1 cellular context compared by ENCODE assay signal in the genomic region with DNA sequence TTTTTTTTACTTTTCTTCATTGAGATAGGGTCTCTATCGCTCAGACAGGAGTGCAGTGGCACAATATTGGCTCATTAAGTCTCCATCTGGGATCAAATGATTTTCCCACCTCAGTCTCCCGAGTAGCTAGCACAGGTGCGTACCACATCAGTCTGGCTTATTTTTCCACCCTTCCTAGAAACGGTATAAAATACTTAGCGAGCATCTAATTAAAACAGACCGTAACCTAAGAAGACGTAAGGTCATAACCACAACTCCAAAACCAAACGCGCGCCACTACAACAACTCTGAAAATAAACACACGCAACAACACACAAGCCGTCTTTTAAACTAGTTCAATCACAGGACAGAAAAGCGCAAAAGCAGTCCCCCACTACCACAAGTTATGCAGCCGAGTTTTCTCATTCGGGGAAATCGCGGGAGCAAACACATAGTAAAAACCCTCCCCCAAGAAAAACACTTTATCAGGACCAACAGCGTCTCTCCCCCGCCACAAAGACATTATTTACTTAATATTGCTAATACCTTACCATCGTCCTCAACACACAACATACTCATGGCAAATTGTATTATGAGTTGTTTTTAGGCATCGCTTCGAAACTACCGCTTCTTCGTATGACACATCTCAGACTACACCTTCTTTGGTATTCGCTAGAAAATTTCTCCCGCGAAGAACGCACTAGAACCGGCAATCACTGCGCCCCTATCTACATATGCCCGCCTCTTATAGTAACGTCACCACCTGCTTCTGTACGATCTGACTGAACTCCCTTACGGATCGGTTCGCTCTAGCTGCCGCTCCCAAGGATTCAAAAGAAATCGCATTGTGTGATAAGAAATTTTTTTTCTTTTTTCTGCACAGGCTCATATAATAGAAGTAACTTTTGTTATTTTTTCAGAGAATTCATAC.
TF ChIP-seq lines count a peak whose summit lies in the region.

No MANE protein-coding gene starts in this region.

TF ChIP-seq in GM12878, 131 proteins besides CTCF, POLR2A, EP300 and RAD21 (continued from another document and continues in another):
- TF ChIP-seq SIX5 (IDR thresholded peaks at IDR 0.05; ENCODE audit: low read depth, low read length, severe bottlenecking) (peak; percentile 31), IKZF1 (conservative IDR thresholded peaks at IDR 0.05) (peak; percentile 94), MTA2 (IDR thresholded peaks at IDR 0.05; ENCODE audit: low read depth) (peak; percentile 82), MYC (IDR thresholded peaks at IDR 0.05; ENCODE audit: insufficient read depth, insufficient read length, insufficient replicate concordance, low read length, severe bottlenecking) (no peak), ZNF217 (IDR thresholded peaks at IDR 0.05) (0 out of 2 replicates have a peak, but pooled peaks have one; percentile 20), JUND (IDR thresholded peaks at IDR 0.05; ENCODE audit: low read depth, low read length) (no peak), MTA3 (IDR thresholded peaks at IDR 0.05; ENCODE audit: borderline replicate concordance, low read length) (peak; percentile 100), CHD2 (IDR thresholded peaks at IDR 0.05; ENCODE audit: borderline replicate concordance, low read depth, low read length) (peak; percentile 76; the same call in 1 of the 2 replicates), RUNX3 (IDR thresholded peaks at IDR 0.05; ENCODE audit: low read length) (peak; percentile 99), TBL1XR1 (IDR thresholded peaks at IDR 0.05; ENCODE audit: low read depth, low read length) (peak; percentile 94), CBX5 (IDR thresholded peaks at IDR 0.05; ENCODE audit: low read depth) (peak; percentile 99), MEF2B (IDR thresholded peaks at IDR 0.05; ENCODE audit: partially characterized antibody, poor library complexity, severe bottlenecking) (peak; percentile 72), CREB1 (IDR thresholded peaks at IDR 0.05; ENCODE audit: low read depth) (peak; percentile 78), FOXK2 (IDR thresholded peaks at IDR 0.05) (peak; percentile 80), RELA (IDR thresholded peaks at IDR 0.05; ENCODE audit: borderline replicate concordance, partially characterized antibody) (peak; percentile 21), RBBP5 (conservative IDR thresholded peaks at IDR 0.05) (no peak), CREM (IDR thresholded peaks at IDR 0.05; ENCODE audit: low read depth) (peak; percentile 96), NRF1 (conservative IDR thresholded peaks at IDR 0.05; ENCODE audit: low read depth, low read length) (no peak), PAX8 (IDR thresholded peaks at IDR 0.05) (no peak), CBX3 (IDR thresholded peaks at IDR 0.05; ENCODE audit: borderline replicate concordance, low read depth) (no peak), FOXM1 (IDR thresholded peaks at IDR 0.05; ENCODE audit: low read depth, low read length) (peak; percentile 98), MYB (IDR thresholded peaks at IDR 0.05; ENCODE audit: borderline replicate concordance, low read depth, low read length) (peak; percentile 92), TCF12 (IDR thresholded peaks at IDR 0.05; ENCODE audit: low read depth, low read length) (peak; percentile 96), EED (IDR thresholded peaks at IDR 0.05; ENCODE audit: low read depth) (peak; percentile 85), IKZF2 (IDR thresholded peaks at IDR 0.05) (peak; percentile 94 to 97), EGR1 (IDR thresholded peaks at IDR 0.05; ENCODE audit: borderline replicate concordance in 1 of 2, low read depth in 2 of 2, low read length in 2 of 2) (peak; percentile 47 to 92), BHLHE40 (IDR thresholded peaks at IDR 0.05; ENCODE audit: borderline replicate concordance in 1 of 2, low read depth in 2 of 2, low read length in 1 of 2) (peak; percentile 44 to 71; a peak in 3 of 4 replicates), NFIC (IDR thresholded peaks at IDR 0.05; ENCODE audit: low read depth, low read length) (peak; percentile 99), PAX5 (IDR thresholded peaks at IDR 0.05; ENCODE audit: borderline replicate concordance, low read depth, low read length) (peak; percentile 97), SIN3A (IDR thresholded peaks at IDR 0.05; ENCODE audit: low read depth, low read length) (peak; percentile 78; the same call in 1 of the 2 replicates), GABPA (IDR thresholded peaks at IDR 0.05; ENCODE audit: low read depth) (peak; percentile 70), ESRRA (IDR thresholded peaks at IDR 0.05; ENCODE audit: low read length) (peak; percentile 92), KLF5 (IDR thresholded peaks at IDR 0.05; ENCODE audit: partially characterized antibody) (peak; percentile 94), ZNF24 (IDR thresholded peaks at IDR 0.05) (peak; percentile 72; the same call in 1 of the 2 replicates), ZNF274 (IDR thresholded peaks at IDR 0.05; ENCODE audit: insufficient read depth, insufficient read length) (no peak), SRF (IDR thresholded peaks at IDR 0.05; ENCODE audit: low read depth in 2 of 2, low read length in 2 of 2) (peak in 1 of 2 experiments; percentile 56; a peak in 1 of 4 replicates), POLR2AphosphoS5 (IDR thresholded peaks at IDR 0.05; ENCODE audit: low read length) (peak; percentile 100)
- TF ChIP-seq, protein P1, sequence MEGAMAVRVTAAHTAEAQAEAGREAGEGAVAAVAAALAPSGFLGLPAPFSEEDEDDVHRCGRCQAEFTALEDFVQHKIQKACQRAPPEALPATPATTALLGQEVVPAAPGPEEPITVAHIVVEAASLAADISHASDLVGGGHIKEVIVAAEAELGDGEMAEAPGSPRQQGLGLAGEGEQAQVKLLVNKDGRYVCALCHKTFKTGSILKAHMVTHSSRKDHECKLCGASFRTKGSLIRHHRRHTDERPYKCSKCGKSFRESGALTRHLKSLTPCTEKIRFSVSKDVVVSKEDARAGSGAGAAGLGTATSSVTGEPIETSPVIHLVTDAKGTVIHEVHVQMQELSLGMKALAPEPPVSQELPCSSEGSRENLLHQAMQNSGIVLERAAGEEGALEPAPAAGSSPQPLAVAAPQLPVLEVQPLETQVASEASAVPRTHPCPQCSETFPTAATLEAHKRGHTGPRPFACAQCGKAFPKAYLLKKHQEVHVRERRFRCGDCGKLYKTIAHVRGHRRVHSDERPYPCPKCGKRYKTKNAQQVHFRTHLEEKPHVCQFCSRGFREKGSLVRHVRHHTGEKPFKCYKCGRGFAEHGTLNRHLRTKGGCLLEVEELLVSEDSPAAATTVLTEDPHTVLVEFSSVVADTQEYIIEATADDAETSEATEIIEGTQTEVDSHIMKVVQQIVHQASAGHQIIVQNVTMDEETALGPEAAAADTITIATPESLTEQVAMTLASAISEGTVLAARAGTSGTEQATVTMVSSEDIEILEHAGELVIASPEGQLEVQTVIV (IDR thresholded peaks at IDR 0.05; ENCODE audit: borderline replicate concordance, partially characterized antibody): peak; percentile 40
- TF ChIP-seq, protein P2, sequence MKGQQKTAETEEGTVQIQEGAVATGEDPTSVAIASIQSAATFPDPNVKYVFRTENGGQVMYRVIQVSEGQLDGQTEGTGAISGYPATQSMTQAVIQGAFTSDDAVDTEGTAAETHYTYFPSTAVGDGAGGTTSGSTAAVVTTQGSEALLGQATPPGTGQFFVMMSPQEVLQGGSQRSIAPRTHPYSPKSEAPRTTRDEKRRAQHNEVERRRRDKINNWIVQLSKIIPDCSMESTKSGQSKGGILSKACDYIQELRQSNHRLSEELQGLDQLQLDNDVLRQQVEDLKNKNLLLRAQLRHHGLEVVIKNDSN (IDR thresholded peaks at IDR 0.05; ENCODE audit: borderline replicate concordance, extremely low read length, insufficient read depth, low read depth, low read length): no peak
- TF ChIP-seq, protein P3, sequence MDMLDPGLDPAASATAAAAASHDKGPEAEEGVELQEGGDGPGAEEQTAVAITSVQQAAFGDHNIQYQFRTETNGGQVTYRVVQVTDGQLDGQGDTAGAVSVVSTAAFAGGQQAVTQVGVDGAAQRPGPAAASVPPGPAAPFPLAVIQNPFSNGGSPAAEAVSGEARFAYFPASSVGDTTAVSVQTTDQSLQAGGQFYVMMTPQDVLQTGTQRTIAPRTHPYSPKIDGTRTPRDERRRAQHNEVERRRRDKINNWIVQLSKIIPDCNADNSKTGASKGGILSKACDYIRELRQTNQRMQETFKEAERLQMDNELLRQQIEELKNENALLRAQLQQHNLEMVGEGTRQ (IDR thresholded peaks at IDR 0.05; ENCODE audit: borderline replicate concordance, low read depth, low read length): no peak
- TF ChIP-seq, protein P4, sequence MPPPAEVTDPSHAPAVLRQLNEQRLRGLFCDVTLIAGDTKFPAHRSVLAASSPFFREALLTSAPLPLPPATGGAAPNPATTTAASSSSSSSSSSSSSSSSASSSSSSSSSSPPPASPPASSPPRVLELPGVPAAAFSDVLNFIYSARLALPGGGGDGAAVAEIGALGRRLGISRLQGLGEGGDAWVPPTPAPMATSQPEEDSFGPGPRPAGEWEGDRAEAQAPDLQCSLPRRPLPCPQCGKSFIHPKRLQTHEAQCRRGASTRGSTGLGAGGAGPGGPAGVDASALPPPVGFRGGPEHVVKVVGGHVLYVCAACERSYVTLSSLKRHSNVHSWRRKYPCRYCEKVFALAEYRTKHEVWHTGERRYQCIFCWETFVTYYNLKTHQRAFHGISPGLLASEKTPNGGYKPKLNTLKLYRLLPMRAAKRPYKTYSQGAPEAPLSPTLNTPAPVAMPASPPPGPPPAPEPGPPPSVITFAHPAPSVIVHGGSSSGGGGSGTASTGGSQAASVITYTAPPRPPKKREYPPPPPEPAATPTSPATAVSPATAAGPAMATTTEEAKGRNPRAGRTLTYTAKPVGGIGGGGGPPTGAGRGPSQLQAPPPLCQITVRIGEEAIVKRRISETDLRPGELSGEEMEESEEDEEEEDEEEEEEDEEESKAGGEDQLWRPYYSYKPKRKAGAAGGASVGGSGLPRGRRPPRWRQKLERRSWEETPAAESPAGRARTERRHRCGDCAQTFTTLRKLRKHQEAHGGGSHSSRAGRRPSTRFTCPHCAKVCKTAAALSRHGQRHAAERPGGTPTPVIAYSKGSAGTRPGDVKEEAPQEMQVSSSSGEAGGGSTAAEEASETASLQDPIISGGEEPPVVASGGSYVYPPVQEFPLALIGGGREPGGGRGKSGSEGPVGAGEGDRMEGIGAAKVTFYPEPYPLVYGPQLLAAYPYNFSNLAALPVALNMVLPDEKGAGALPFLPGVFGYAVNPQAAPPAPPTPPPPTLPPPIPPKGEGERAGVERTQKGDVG (CRISPR knock-in tag; IDR thresholded peaks at IDR 0.05): peak; percentile 100
- TF ChIP-seq, protein P5, sequence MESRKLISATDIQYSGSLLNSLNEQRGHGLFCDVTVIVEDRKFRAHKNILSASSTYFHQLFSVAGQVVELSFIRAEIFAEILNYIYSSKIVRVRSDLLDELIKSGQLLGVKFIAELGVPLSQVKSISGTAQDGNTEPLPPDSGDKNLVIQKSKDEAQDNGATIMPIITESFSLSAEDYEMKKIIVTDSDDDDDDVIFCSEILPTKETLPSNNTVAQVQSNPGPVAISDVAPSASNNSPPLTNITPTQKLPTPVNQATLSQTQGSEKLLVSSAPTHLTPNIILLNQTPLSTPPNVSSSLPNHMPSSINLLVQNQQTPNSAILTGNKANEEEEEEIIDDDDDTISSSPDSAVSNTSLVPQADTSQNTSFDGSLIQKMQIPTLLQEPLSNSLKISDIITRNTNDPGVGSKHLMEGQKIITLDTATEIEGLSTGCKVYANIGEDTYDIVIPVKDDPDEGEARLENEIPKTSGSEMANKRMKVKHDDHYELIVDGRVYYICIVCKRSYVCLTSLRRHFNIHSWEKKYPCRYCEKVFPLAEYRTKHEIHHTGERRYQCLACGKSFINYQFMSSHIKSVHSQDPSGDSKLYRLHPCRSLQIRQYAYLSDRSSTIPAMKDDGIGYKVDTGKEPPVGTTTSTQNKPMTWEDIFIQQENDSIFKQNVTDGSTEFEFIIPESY (IDR thresholded peaks at IDR 0.05): peak; percentile 89
- TF ChIP-seq, protein P6, sequence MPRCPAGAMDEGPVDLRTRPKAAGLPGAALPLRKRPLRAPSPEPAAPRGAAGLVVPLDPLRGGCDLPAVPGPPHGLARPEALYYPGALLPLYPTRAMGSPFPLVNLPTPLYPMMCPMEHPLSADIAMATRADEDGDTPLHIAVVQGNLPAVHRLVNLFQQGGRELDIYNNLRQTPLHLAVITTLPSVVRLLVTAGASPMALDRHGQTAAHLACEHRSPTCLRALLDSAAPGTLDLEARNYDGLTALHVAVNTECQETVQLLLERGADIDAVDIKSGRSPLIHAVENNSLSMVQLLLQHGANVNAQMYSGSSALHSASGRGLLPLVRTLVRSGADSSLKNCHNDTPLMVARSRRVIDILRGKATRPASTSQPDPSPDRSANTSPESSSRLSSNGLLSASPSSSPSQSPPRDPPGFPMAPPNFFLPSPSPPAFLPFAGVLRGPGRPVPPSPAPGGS (IDR thresholded peaks at IDR 0.05; ENCODE audit: borderline replicate concordance, insufficient read depth, low read depth, low read length, poor library complexity, severe bottlenecking): peak; percentile 100
- TF ChIP-seq, protein P7, sequence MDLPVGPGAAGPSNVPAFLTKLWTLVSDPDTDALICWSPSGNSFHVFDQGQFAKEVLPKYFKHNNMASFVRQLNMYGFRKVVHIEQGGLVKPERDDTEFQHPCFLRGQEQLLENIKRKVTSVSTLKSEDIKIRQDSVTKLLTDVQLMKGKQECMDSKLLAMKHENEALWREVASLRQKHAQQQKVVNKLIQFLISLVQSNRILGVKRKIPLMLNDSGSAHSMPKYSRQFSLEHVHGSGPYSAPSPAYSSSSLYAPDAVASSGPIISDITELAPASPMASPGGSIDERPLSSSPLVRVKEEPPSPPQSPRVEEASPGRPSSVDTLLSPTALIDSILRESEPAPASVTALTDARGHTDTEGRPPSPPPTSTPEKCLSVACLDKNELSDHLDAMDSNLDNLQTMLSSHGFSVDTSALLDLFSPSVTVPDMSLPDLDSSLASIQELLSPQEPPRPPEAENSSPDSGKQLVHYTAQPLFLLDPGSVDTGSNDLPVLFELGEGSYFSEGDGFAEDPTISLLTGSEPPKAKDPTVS (IDR thresholded peaks at IDR 0.05; ENCODE audit: low read depth, low read length): no peak; the same call in 1 of the 2 replicates
- TF ChIP-seq, protein P8, sequence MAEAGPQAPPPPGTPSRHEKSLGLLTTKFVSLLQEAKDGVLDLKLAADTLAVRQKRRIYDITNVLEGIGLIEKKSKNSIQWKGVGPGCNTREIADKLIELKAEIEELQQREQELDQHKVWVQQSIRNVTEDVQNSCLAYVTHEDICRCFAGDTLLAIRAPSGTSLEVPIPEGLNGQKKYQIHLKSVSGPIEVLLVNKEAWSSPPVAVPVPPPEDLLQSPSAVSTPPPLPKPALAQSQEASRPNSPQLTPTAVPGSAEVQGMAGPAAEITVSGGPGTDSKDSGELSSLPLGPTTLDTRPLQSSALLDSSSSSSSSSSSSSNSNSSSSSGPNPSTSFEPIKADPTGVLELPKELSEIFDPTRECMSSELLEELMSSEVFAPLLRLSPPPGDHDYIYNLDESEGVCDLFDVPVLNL (IDR thresholded peaks at IDR 0.05; ENCODE audit: low read depth, low read length): peak; percentile 8; the same call in 1 of the 2 replicates
- TF ChIP-seq, protein P9, sequence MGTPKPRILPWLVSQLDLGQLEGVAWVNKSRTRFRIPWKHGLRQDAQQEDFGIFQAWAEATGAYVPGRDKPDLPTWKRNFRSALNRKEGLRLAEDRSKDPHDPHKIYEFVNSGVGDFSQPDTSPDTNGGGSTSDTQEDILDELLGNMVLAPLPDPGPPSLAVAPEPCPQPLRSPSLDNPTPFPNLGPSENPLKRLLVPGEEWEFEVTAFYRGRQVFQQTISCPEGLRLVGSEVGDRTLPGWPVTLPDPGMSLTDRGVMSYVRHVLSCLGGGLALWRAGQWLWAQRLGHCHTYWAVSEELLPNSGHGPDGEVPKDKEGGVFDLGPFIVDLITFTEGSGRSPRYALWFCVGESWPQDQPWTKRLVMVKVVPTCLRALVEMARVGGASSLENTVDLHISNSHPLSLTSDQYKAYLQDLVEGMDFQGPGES (IDR thresholded peaks at IDR 0.05): 0 out of 2 replicates have a peak, but pooled peaks have one; percentile 23
